Comparison of ENCODE assay signal across 24 cellular contexts in the genomic region with DNA sequence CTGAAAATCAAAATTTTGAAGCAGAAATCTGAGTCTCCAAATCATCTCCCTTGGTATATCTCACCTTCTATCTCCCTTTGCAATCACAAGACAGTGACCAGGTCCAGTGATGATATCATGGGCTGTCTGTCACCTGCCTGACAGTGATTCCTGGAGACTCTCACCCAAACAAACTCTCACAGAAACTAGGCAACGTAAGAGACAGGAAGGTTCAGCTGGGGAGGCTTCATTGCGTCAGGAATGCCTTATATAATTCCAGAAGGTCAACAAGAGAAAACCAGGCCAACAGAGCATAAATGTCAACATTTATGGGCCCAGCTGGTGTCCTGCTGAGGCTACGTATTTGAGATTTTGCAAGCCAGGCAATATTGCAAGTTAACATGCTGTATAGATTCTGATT.
"Had no signal": no experiment of that assay in that cellular context is flagged by ENCODE, and none has a peak within 500 bp of the region (broad histone marks: within the 10 kb centered on the region; RNA-seq: fewer than 3 reads in every experiment).

No MANE protein-coding gene starts in this region.

- H3K9me3 ChIP-seq: gastroesophageal sphincter, heart right ventricle, left lung, ovary, psoas muscle, suprapubic skin, transverse colon had no signal

- H3K4me1 ChIP-seq: foreskin keratinocyte, gastroesophageal sphincter, heart right ventricle, left lung, psoas muscle, suprapubic skin, transverse colon had no signal

- H3K36me3 Mint-ChIP-seq: natural killer cell had no signal

- H3K36me3 ChIP-seq: gastroesophageal sphincter, heart right ventricle, left lung, ovary, suprapubic skin, transverse colon had no signal

- H3K4me3 ChIP-seq: dorsolateral prefrontal cortex, gastroesophageal sphincter, heart right ventricle, left lung, ovary, psoas muscle, smooth muscle cell, suprapubic skin, transverse colon had no signal

- H3K27me3 Mint-ChIP-seq: stimulated activated naive CD8-positive, alpha-beta T cell treated with anti-CD3 and anti-CD28 coated beads, Interleukin-15, amount 100 ng/mL, for 72 hours had no signal

- H3K4me3 Mint-ChIP-seq: natural killer cell; stimulated activated naive CD8-positive, alpha-beta T cell treated with anti-CD3 and anti-CD28 coated beads, Interleukin-15, amount 100 ng/mL, for 72 hours had no signal

- H3K4me1 Mint-ChIP-seq: natural killer cell; stimulated activated naive CD8-positive, alpha-beta T cell treated with anti-CD3 and anti-CD28 coated beads, Interleukin-15, amount 100 ng/mL, for 72 hours had no signal

- DNase-seq: cerebellar nuclear complex; dorsolateral prefrontal cortex; effector CD4-positive, alpha-beta T cell; foreskin keratinocyte; heart right ventricle; hippocampal formation; left lung; mammary epithelial cell; natural killer cell; occipital lobe; ovary; posterior cingulate gyrus; psoas muscle; stimulated activated CD4-positive, alpha-beta T cell treated with anti-CD3 and anti-CD28 coated beads, Interleukin-12 subunit alpha, Interleukin-12 subunit beta, amount 100 ng/mL, for 4 hours; stimulated activated CD4-positive, alpha-beta T cell treated with anti-CD3 and anti-CD28 coated beads, Interleukin-1b, Interleukin-23, amount 100 ng/mL, for 48 hours; stimulated activated CD4-positive, alpha-beta T cell treated with anti-CD3 and anti-CD28 coated beads, Interleukin-4, amount 100 ng/mL, for 1 hour; stimulated activated CD8-positive, alpha-beta memory T cell treated with anti-CD3 and anti-CD28 coated beads, Interleukin-4, amount 100 ng/mL, for 48 hours; stimulated activated naive CD4-positive, alpha-beta T cell; stimulated activated naive CD8-positive, alpha-beta T cell treated with anti-CD3 and anti-CD28 coated beads, Interleukin-15, amount 100 ng/mL, for 72 hours; transverse colon had no signal

- ATAC-seq: foreskin keratinocyte; gastroesophageal sphincter; heart right ventricle; left lung; natural killer cell; psoas muscle; sciatic nerve; stimulated activated naive CD8-positive, alpha-beta T cell treated with anti-CD3 and anti-CD28 coated beads, Interleukin-15, amount 100 ng/mL, for 72 hours had no signal

- H3K27me3 ChIP-seq: dorsolateral prefrontal cortex, foreskin keratinocyte, gastroesophageal sphincter, heart right ventricle, left lung, ovary, suprapubic skin, transverse colon had no signal

- H3K27ac Mint-ChIP-seq: natural killer cell; stimulated activated naive CD8-positive, alpha-beta T cell treated with anti-CD3 and anti-CD28 coated beads, Interleukin-15, amount 100 ng/mL, for 72 hours had no signal

- H3K27ac ChIP-seq: dorsolateral prefrontal cortex, foreskin keratinocyte, gastroesophageal sphincter, heart right ventricle, left lung, ovary, psoas muscle, suprapubic skin, transverse colon had no signal
